Comparison of ENCODE assay signal across 11 cellular contexts in the genomic region with DNA sequence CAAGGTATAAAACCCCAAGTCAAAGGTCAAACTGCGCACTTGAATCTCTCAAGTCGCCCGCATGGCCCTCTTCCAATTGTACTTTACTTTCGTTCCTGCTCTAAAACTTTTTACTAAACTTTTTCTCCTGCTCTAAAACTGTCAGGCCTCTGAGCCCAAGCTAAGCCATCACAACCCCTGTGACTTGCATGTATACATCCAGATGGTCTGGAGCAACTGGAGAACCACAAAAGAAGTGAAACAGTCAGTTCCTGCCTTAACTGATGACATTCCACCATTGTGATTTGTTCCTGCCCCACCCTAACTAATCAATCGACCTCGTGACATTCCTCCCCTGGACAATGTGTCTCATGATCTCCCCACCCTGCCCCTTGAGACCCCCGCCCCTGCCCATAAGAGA. TPM values are rescaled to one million over a fixed set of nuclear protein-coding genes. Genes with fewer than 3 reads are reported as not detected.
"Had no signal": no experiment of that assay in that cellular context is flagged by ENCODE, and none has a peak within 500 bp of the region (broad histone marks: within the 10 kb centered on the region; RNA-seq: fewer than 3 reads in every experiment).

No MANE protein-coding gene starts in this region.

- H3K27ac Mint-ChIP-seq: GM23338, H9, HFFc6 had no signal

- H2AFZ ChIP-seq: GM23248, GM23338 had no signal

- H3K27ac ChIP-seq: GM23248 had no signal

- FAIRE-seq: H1, H54 had no signal

- H3K9me3 Mint-ChIP-seq: GM23338 had no signal

- H3K4me3 Mint-ChIP-seq: GM23338, H9, HFFc6 had no signal

- H3K36me3 ChIP-seq: HAP-1 had no signal

- H3K4me1 ChIP-seq: HAP-1 had no signal

- H3K4me2 ChIP-seq: GM23338 had no signal

- H3K9me3 ChIP-seq: HAP-1 had no signal

- H3K4me3 ChIP-seq: GM23248, GM23338, HAP-1 had no signal

- ATAC-seq: GM23338 had no signal

- H3K9ac ChIP-seq: GM23248 had no signal

- DNase-seq: GM23248, GOT3, H7, H9, HCEC 1CT, HFFc6 had no signal

- H3K4me1 Mint-ChIP-seq: GM23338, H9 had no signal

RNA-seq across cellular contexts. Expression of a gene that starts 35.6 kb away (rescaled TPM):
- total RNA-seq: GM23248, GM23338, H1, H4, H9, HFFc6 had no signal
- polyA plus RNA-seq: GM23248, GM23338, H1 had no signal
